Comparison of ENCODE assay signal across 12 cellular contexts in genomic region chr2:64837925-64838641, GRCh38.
DNase-seq lines count a peak whose midpoint lies in the region; ATAC-seq and TF ChIP-seq lines count a peak whose summit lies in the region.
"Had no signal": no experiment of that assay in that cellular context is flagged by ENCODE, and none has a peak within 500 bp of the region (broad histone marks: within the 10 kb centered on the region; RNA-seq: fewer than 3 reads in every experiment).

No MANE protein-coding gene starts in this region.

- H3K9me3 ChIP-seq in osteoblast (ENCODE audit: low read depth, low read length): no peaks in the 10 kb centered on the region

- H3K4me3 ChIP-seq in epithelial cell of proximal tubule (ENCODE audit: low read depth, low read length): no peak overlapping the region
- no peak overlapping the region for H3K4me3 ChIP-seq in osteoblast (ENCODE audit: insufficient read depth, low read length)

- H3K4me2 ChIP-seq in osteoblast (ENCODE audit: insufficient read depth, low read length): peak overlapping the region; percentile 46

- BruUV-seq in Calu3 (replicated peaks; lab: Mats Ljungman, UMichigan): TSS peak; percentile 55

- H3K4me1 Mint-ChIP-seq in Calu3 (ENCODE audit: low read depth, unreplicated experiment): peaks cover 70% of the 10 kb centered on the region
- peaks cover 18% of the 10 kb centered on the region for H3K4me1 Mint-ChIP-seq in activated T-helper 2 cell treated with anti-CD3 and anti-CD28 coated beads, Interferon-gamma antibody, Interleukin-2, Interleukin-4, amounts not matched to agents 10 μg/mL and 5 μg/mL and 100 μg/mL, durations not matched to agents 14 hours and 24 hours and 36 hours (ENCODE audit: low read depth)

- peak overlapping the region; percentile 6 for H3K27ac Mint-ChIP-seq in Calu3 (ENCODE audit: unreplicated experiment)
- no peak overlapping the region for H3K27ac Mint-ChIP-seq in activated T-helper 2 cell treated with anti-CD3 and anti-CD28 coated beads, Interferon-gamma antibody, Interleukin-2, Interleukin-4, amounts not matched to agents 10 μg/mL and 5 μg/mL and 100 μg/mL, durations not matched to agents 14 hours and 24 hours and 36 hours
- H3K27ac Mint-ChIP-seq: activated naive CD8-positive, alpha-beta T cell treated with anti-CD3 and anti-CD28 coated beads for 36 hours; natural killer cell had no signal

- H3K4me3 Mint-ChIP-seq in Calu3 (ENCODE audit: low read depth, unreplicated experiment): no peak overlapping the region
- H3K4me3 Mint-ChIP-seq in activated T-helper 2 cell treated with anti-CD3 and anti-CD28 coated beads, Interferon-gamma antibody, Interleukin-2, Interleukin-4, amounts not matched to agents 10 μg/mL and 5 μg/mL and 100 μg/mL, durations not matched to agents 14 hours and 24 hours and 36 hours (ENCODE audit: low read depth): no peak overlapping the region
- H3K4me3 Mint-ChIP-seq: activated naive CD8-positive, alpha-beta T cell treated with anti-CD3 and anti-CD28 coated beads for 36 hours; natural killer cell had no signal

- ATAC-seq in HG02973 (IDR thresholded peaks at IDR 0.05; ENCODE audit: unreplicated experiment): no peak

- no peak for TF ChIP-seq CTCF in Calu3 (IDR thresholded peaks at IDR 0.05; ENCODE audit: unreplicated experiment)
- TF ChIP-seq CTCF in epithelial cell of proximal tubule (conservative IDR thresholded peaks at IDR 0.05; ENCODE audit: low read depth, low read length): no peak
- TF ChIP-seq CTCF in osteoblast (IDR thresholded peaks at IDR 0.05; ENCODE audit: extremely low read depth, low read depth, low read length): no peak

- intact Hi-C loops in Calu3 (cut with micrococcal nuclease; ENCODE audit: unreplicated experiment): loop anchor here (10.0 kb wide), 1 partner anchor 193 kb away; no protein-coding TSS in a partner anchor
- intact Hi-C loops in activated T-helper 2 cell treated with anti-CD3 and anti-CD28 coated beads, Interferon-gamma antibody, Interleukin-2, Interleukin-4, amounts not matched to agents 10 μg/mL and 5 μg/mL and 100 μg/mL, durations not matched to agents 14 hours and 24 hours and 36 hours (cut with micrococcal nuclease): no loop called here

- H3K27me3 ChIP-seq in osteoblast (ENCODE audit: insufficient read depth, low read length): no peaks in the 10 kb centered on the region

- H2AFZ ChIP-seq in osteoblast (ENCODE audit: low read length): peak overlapping the region; percentile 42

- CTCF ChIA-PET in Calu3 (lab: Charles Lee): interaction anchor here (0.5 to 2.4 kb wide), 19 partner anchors 13 to 304 kb away, joined by 3 to 18 read pairs (median 5); partner anchors contain the start of gene SERTAD2

- no peaks in the 10 kb centered on the region for H3K79me2 ChIP-seq in osteoblast (ENCODE audit: insufficient read depth, low read length)

- H3K27me3 Mint-ChIP-seq in Calu3 (ENCODE audit: unreplicated experiment): no peaks in the 10 kb centered on the region
- peaks cover 8% of the 10 kb centered on the region for H3K27me3 Mint-ChIP-seq in activated T-helper 2 cell treated with anti-CD3 and anti-CD28 coated beads, Interferon-gamma antibody, Interleukin-2, Interleukin-4, amounts not matched to agents 10 μg/mL and 5 μg/mL and 100 μg/mL, durations not matched to agents 14 hours and 24 hours and 36 hours (ENCODE audit: low read depth)
- H3K27me3 Mint-ChIP-seq: activated naive CD8-positive, alpha-beta T cell treated with anti-CD3 and anti-CD28 coated beads for 36 hours had no signal

- no peaks in the 10 kb centered on the region for H4K20me1 ChIP-seq in osteoblast (ENCODE audit: insufficient read depth, low read length)

- H3K36me3 ChIP-seq in osteoblast (ENCODE audit: insufficient read depth, low read length): no peaks in the 10 kb centered on the region

- peak overlapping the region; percentile 87 for H3K27ac ChIP-seq in osteoblast (ENCODE audit: low read depth, low read length)

- peak; percentile 62 for DNase-seq in Calu3
- DNase-seq in NOMO-1 (lab: John Stamatoyannopoulos, UW; ENCODE audit: unreplicated experiment in 2 of 2): peak; percentile 60 to 74
- peak; percentile 41 for DNase-seq in epithelial cell of proximal tubule (ENCODE audit: low read depth)
- peak; percentile 38 for DNase-seq in osteoblast (ENCODE audit: insufficient read length, low spot score, missing footprints)
- DNase-seq in HPDE6-E6E7 (ENCODE audit: extremely low spot score): no peak
- DNase-seq in foreskin melanocyte: no peak
- no peak for DNase-seq in activated T-helper 2 cell treated with anti-CD3 and anti-CD28 coated beads, Interferon-gamma antibody, Interleukin-2, Interleukin-4, amounts not matched to agents 10 μg/mL and 5 μg/mL and 100 μg/mL, durations not matched to agents 14 hours and 24 hours and 36 hours (ENCODE audit: low spot score)
- DNase-seq: activated naive CD8-positive, alpha-beta T cell treated with anti-CD3 and anti-CD28 coated beads for 36 hours; DMS53; natural killer cell; NCI-H2171 had no signal

- no peaks in the 10 kb centered on the region for H3K9me3 Mint-ChIP-seq in Calu3 (ENCODE audit: low read depth, unreplicated experiment)
- H3K9me3 Mint-ChIP-seq in activated T-helper 2 cell treated with anti-CD3 and anti-CD28 coated beads, Interferon-gamma antibody, Interleukin-2, Interleukin-4, amounts not matched to agents 10 μg/mL and 5 μg/mL and 100 μg/mL, durations not matched to agents 14 hours and 24 hours and 36 hours: no peaks in the 10 kb centered on the region
- H3K9me3 Mint-ChIP-seq: activated naive CD8-positive, alpha-beta T cell treated with anti-CD3 and anti-CD28 coated beads for 36 hours; natural killer cell had no signal

- peaks cover 55% of the 10 kb centered on the region for H3K4me1 ChIP-seq in osteoblast (ENCODE audit: insufficient read depth, low read length)

- no peaks in the 10 kb centered on the region for H3K36me3 Mint-ChIP-seq in Calu3 (ENCODE audit: insufficient read depth, unreplicated experiment)
- no peaks in the 10 kb centered on the region for H3K36me3 Mint-ChIP-seq in activated T-helper 2 cell treated with anti-CD3 and anti-CD28 coated beads, Interferon-gamma antibody, Interleukin-2, Interleukin-4, amounts not matched to agents 10 μg/mL and 5 μg/mL and 100 μg/mL, durations not matched to agents 14 hours and 24 hours and 36 hours (ENCODE audit: low read depth)
- H3K36me3 Mint-ChIP-seq: activated naive CD8-positive, alpha-beta T cell treated with anti-CD3 and anti-CD28 coated beads for 36 hours; natural killer cell had no signal

Comparison
In these comparisons a context has a peak if more than half of its experiments do, and no peak if none do; other contexts are left out.
1. DNase-seq: peak in Calu3 (single experiment), NOMO-1 (2 of 2), epithelial cell of proximal tubule (single experiment) and osteoblast (single experiment); none in HPDE6-E6E7 (single experiment), foreskin melanocyte (single experiment) and activated T-helper 2 cell treated with anti-CD3 and anti-CD28 coated beads, Interferon-gamma antibody, Interleukin-2, Interleukin-4, amounts not matched to agents 10 μg/mL and 5 μg/mL and 100 μg/mL, durations not matched to agents 14 hours and 24 hours and 36 hours (single experiment).